Comparison of ENCODE assay signal across 1 cellular context in genomic region chr6:5034328-5034727, GRCh38.
TF ChIP-seq lines count a peak whose summit lies in the region.

No MANE protein-coding gene starts in this region.

TF ChIP-seq in HEK293, 187 proteins besides CTCF, POLR2A, EP300 and RAD21:
- no peak for TF ChIP-seq PRDM10 (tag by site-specific recombination; IDR thresholded peaks at IDR 0.05)
- peak; percentile 52 for TF ChIP-seq ZFHX2 (tag by site-specific recombination; conservative IDR thresholded peaks at IDR 0.05)
